8 cellular contexts compared by ENCODE assay signal in genomic region chr12:48925218-48925871, GRCh38. TPM values are rescaled to one million over a fixed set of nuclear protein-coding genes. Genes with fewer than 3 reads are reported as not detected.
DNase-seq lines count a peak whose midpoint lies in the region; ATAC-seq and TF ChIP-seq lines count a peak whose summit lies in the region.

Gene FKBP11, minus strand, starts transcription at chr12:48925492. Its CDS starts 64 bp downstream, at chr12:48925428.

- peaks cover 19% of the 10 kb centered on the region for H3K36me3 ChIP-seq in suprapubic skin

- 0% methylated on average over 12 of the region's 39 CpGs for WGBS in suprapubic skin

- H3K4me1 ChIP-seq in suprapubic skin: peaks cover 11% of the 10 kb centered on the region

- no peaks in the 10 kb centered on the region for H3K9me3 ChIP-seq in suprapubic skin

- DNase-seq in EH (ENCODE audit: low read depth) (peak; percentile 68), H4 (ENCODE audit: low spot score) (no peak), NCI-H2171 (lab: John Stamatoyannopoulos, UW) (peak; percentile 38), fibroblast of peridontal ligament (ENCODE audit: extremely low read depth) (peak; percentile 38), neural crest cell (ENCODE audit: low read depth, low spot score) (peak; percentile 12), suprapubic skin (ENCODE audit: low spot score in 2 of 2) (peak; percentile 81 to 86), SKM-1 (lab: John Stamatoyannopoulos, UW; ENCODE audit: unreplicated experiment) (no peak)
- DNase-seq in activated T-cell treated with anti-CD3 and anti-CD28 coated beads, Interleukin-2, amount 50 U/mL, for 4 hours: peak; percentile 76

- H3K27me3 ChIP-seq in suprapubic skin: no peaks in the 10 kb centered on the region

- TF ChIP-seq POLR2A in suprapubic skin (IDR thresholded peaks at IDR 0.05): no peak

- TF ChIP-seq CTCF in neural crest cell (conservative IDR thresholded peaks at IDR 0.05) (no peak), suprapubic skin (IDR thresholded peaks at IDR 0.05) (no peak)

- no peaks in the 10 kb centered on the region for H3K9me3 Mint-ChIP-seq in activated T-cell treated with anti-CD3 and anti-CD28 coated beads, Interleukin-2, amount 50 U/mL, for 4 hours
- no peaks in the 10 kb centered on the region for H3K9me3 Mint-ChIP-seq in neural crest cell

- H3K27ac Mint-ChIP-seq in neural crest cell (ENCODE audit: unreplicated experiment): no peak within 1 kb of the TSS

- H3K4me3 Mint-ChIP-seq in activated T-cell treated with anti-CD3 and anti-CD28 coated beads, Interleukin-2, amount 50 U/mL, for 4 hours: peak within 1 kb of the TSS; percentile 93
- H3K4me3 Mint-ChIP-seq in neural crest cell: peak within 1 kb of the TSS; percentile 82

- peak within 1 kb of the TSS; percentile 81 for H3K4me3 ChIP-seq in suprapubic skin

- peaks cover 46% of the 10 kb centered on the region for H3K36me3 Mint-ChIP-seq in activated T-cell treated with anti-CD3 and anti-CD28 coated beads, Interleukin-2, amount 50 U/mL, for 4 hours (ENCODE audit: insufficient read depth)
- peaks cover 29% of the 10 kb centered on the region for H3K36me3 Mint-ChIP-seq in neural crest cell (ENCODE audit: low read depth)

- no peak for TF ChIP-seq EP300 in suprapubic skin (IDR thresholded peaks at IDR 0.05)

- peaks cover 51% of the 10 kb centered on the region for H3K4me1 Mint-ChIP-seq in activated T-cell treated with anti-CD3 and anti-CD28 coated beads, Interleukin-2, amount 50 U/mL, for 4 hours (ENCODE audit: low read depth)
- H3K4me1 Mint-ChIP-seq in neural crest cell: peaks cover 4% of the 10 kb centered on the region

- peak; percentile 88 to 89 for ATAC-seq in activated T-cell treated with anti-CD3 and anti-CD28 coated beads, Interleukin-2, amount 50 U/mL, for 4 hours

- no peaks in the 10 kb centered on the region for H3K27me3 Mint-ChIP-seq in activated T-cell treated with anti-CD3 and anti-CD28 coated beads, Interleukin-2, amount 50 U/mL, for 4 hours (ENCODE audit: low read depth)
- H3K27me3 Mint-ChIP-seq in neural crest cell (ENCODE audit: low read depth): peaks cover 3% of the 10 kb centered on the region

- H3K27ac ChIP-seq in suprapubic skin: peak within 1 kb of the TSS; percentile 31

RNA-seq across cellular contexts. Expression of gene FKBP11, which starts in this region (rescaled TPM):
- total RNA-seq in H4 (2014; rRNA removed; shearing (Covaris generic)): 12.1 and 14.2 TPM in 2 replicates
- total RNA-seq in activated T-cell treated with anti-CD3 and anti-CD28 coated beads, Interleukin-2, amount 50 U/mL, for 4 hours: 100 to 1,000 TPM; 119 to 171 (median 134) TPM
- 15.1 and 18.6 TPM in 2 replicates for total RNA-seq in neural crest cell
- total RNA-seq in suprapubic skin: 10 to 100 TPM in 3 of 4 donors, 1 to 10 TPM in 1; 8.9 to 18.9 (median 15.3) TPM

Comparison
In these comparisons a context has a peak if more than half of its experiments do, and no peak if none do; other contexts are left out.
1. DNase-seq: peak in EH (single experiment), NCI-H2171 (single experiment), activated T-cell treated with anti-CD3 and anti-CD28 coated beads, Interleukin-2, amount 50 U/mL, for 4 hours (single experiment), fibroblast of peridontal ligament (single experiment), neural crest cell (single experiment) and suprapubic skin (2 of 2); none in H4 (single experiment) and SKM-1 (single experiment).